Comparison of ENCODE assay signal across 13 cellular contexts in the genomic region with DNA sequence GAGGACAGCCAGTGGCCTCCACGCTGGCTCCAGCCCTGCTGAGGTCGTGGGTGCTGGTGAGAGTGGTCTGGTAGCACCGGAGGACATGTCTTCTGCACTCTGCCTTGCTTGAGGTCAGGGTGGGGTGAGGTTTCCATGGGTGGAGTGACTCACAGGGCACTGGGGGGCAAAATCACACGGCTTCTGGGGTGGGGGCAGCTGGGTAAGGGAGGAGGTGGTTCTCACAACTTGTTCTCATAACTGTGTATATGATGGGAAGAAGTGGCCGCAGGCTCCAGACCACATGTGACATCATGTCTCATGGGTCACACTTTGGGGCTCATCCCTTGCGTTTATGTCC. TPM values are rescaled to one million over a fixed set of nuclear protein-coding genes. Genes with fewer than 3 reads are reported as not detected.
DNase-seq lines count a peak whose midpoint lies in the region; ATAC-seq and TF ChIP-seq lines count a peak whose summit lies in the region.
"Had no signal": no experiment of that assay in that cellular context is flagged by ENCODE, and none has a peak within 500 bp of the region (broad histone marks: within the 10 kb centered on the region; RNA-seq: fewer than 3 reads in every experiment).

No MANE protein-coding gene starts in this region.

- no peak for TF ChIP-seq CTCF in CD4-positive, alpha-beta T cell (IDR thresholded peaks at IDR 0.05)
- no peak for TF ChIP-seq CTCF in spleen (IDR thresholded peaks at IDR 0.05 in 8 of 11, conservative IDR thresholded peaks at IDR 0.05 in 3 of 11)

- intact Hi-C loops in CD4-positive, alpha-beta T cell (cut with DNase I, micrococcal nuclease), result no loop called here
- intact Hi-C loops in spleen (cut with DNase I; ENCODE audit: low total_unique reads), result no loop called here

- no peaks in the 10 kb centered on the region for H3K27me3 Mint-ChIP-seq in CD4-positive, alpha-beta T cell
- H3K27me3 Mint-ChIP-seq in activated CD4-positive, alpha-beta memory T cell treated with anti-CD3 and anti-CD28 coated beads, Interleukin-2, amount 10 ng/mL, durations not matched to agents 7 days and 5 days, result no peaks in the 10 kb centered on the region
- H3K27me3 Mint-ChIP-seq in activated naive CD8-positive, alpha-beta T cell treated with anti-CD3 and anti-CD28 coated beads, Interleukin-2, amount 50 U/mL, for 24 hours, result no peaks in the 10 kb centered on the region

- H3K36me3 Mint-ChIP-seq in CD4-positive, alpha-beta T cell (ENCODE audit: low read depth), result peaks cover 25% of the 10 kb centered on the region
- H3K36me3 Mint-ChIP-seq in activated CD4-positive, alpha-beta memory T cell treated with anti-CD3 and anti-CD28 coated beads, Interleukin-2, amount 10 ng/mL, durations not matched to agents 7 days and 5 days (ENCODE audit: low read depth), result peaks cover 22% of the 10 kb centered on the region
- peaks cover 34% of the 10 kb centered on the region for H3K36me3 Mint-ChIP-seq in activated naive CD8-positive, alpha-beta T cell treated with anti-CD3 and anti-CD28 coated beads, Interleukin-2, amount 50 U/mL, for 24 hours (ENCODE audit: low read depth)

- H3K4me3 ChIP-seq in spleen, result peak overlapping the region in 3 of 8 donors; percentile 44 to 68 (median 45)

- peak in 2 of 10 experiments; percentile 17 to 33 for DNase-seq in CD4-positive, alpha-beta T cell
- peak; percentile 33 for DNase-seq in activated CD4-positive, alpha-beta memory T cell treated with anti-CD3 and anti-CD28 coated beads, Interleukin-2, amount 10 ng/mL, durations not matched to agents 7 days and 5 days
- DNase-seq in activated naive CD8-positive, alpha-beta T cell treated with anti-CD3 and anti-CD28 coated beads, Interleukin-2, amount 50 U/mL, for 24 hours, result peak; percentile 69
- DNase-seq in spleen (peak; percentile 83), GOT3 (lab: John Stamatoyannopoulos, UW) (no peak)
- DNase-seq: AML-193, PC-3 had no signal

- WGBS in spleen, 5 donors, result 67 to 80% (median 79%) methylated on average over 6 of the region's 6 CpGs

- H3K4me3 Mint-ChIP-seq in CD4-positive, alpha-beta T cell, result peak overlapping the region; percentile 99
- H3K4me3 Mint-ChIP-seq in activated CD4-positive, alpha-beta memory T cell treated with anti-CD3 and anti-CD28 coated beads, Interleukin-2, amount 10 ng/mL, durations not matched to agents 7 days and 5 days, result peak overlapping the region; percentile 90
- H3K4me3 Mint-ChIP-seq in activated naive CD8-positive, alpha-beta T cell treated with anti-CD3 and anti-CD28 coated beads, Interleukin-2, amount 50 U/mL, for 24 hours, result peak overlapping the region; percentile 98

- H3K9me3 ChIP-seq in CD4-positive, alpha-beta T cell (ENCODE audit: control insufficient read depth, low read length), result no peaks in the 10 kb centered on the region
- no peaks in the 10 kb centered on the region for H3K9me3 ChIP-seq in spleen

- H3K36me3 ChIP-seq in spleen, result peaks cover 0 to 23% (median 0%) of the 10 kb centered on the region in 6 donors

- CTCF ChIA-PET in CD4-positive, alpha-beta T cell (lab: Charles Lee), result no interaction called here
- CTCF ChIA-PET in activated CD4-positive, alpha-beta memory T cell treated with anti-CD3 and anti-CD28 coated beads, Interleukin-2, amount 10 ng/mL, durations not matched to agents 7 days and 5 days (lab: Charles Lee), result no interaction called here

- peaks cover 44% of the 10 kb centered on the region for H3K4me1 Mint-ChIP-seq in CD4-positive, alpha-beta T cell (ENCODE audit: low read depth)
- peaks cover 35% of the 10 kb centered on the region for H3K4me1 Mint-ChIP-seq in activated CD4-positive, alpha-beta memory T cell treated with anti-CD3 and anti-CD28 coated beads, Interleukin-2, amount 10 ng/mL, durations not matched to agents 7 days and 5 days
- H3K4me1 Mint-ChIP-seq in activated naive CD8-positive, alpha-beta T cell treated with anti-CD3 and anti-CD28 coated beads, Interleukin-2, amount 50 U/mL, for 24 hours, result peaks cover 68% of the 10 kb centered on the region

- H3K27ac ChIP-seq in CD4-positive, alpha-beta T cell (ENCODE audit: low read depth, low read length), result peak overlapping the region; percentile 5
- H3K27ac ChIP-seq in spleen, result peak overlapping the region; percentile 35 to 89 (median 66)

- no peaks in the 10 kb centered on the region for H3K9me3 Mint-ChIP-seq in CD4-positive, alpha-beta T cell
- H3K9me3 Mint-ChIP-seq in activated CD4-positive, alpha-beta memory T cell treated with anti-CD3 and anti-CD28 coated beads, Interleukin-2, amount 10 ng/mL, durations not matched to agents 7 days and 5 days, result no peaks in the 10 kb centered on the region
- H3K9me3 Mint-ChIP-seq in activated naive CD8-positive, alpha-beta T cell treated with anti-CD3 and anti-CD28 coated beads, Interleukin-2, amount 50 U/mL, for 24 hours, result peaks cover 3% of the 10 kb centered on the region

- no peaks in the 10 kb centered on the region for H3K27me3 ChIP-seq in CD4-positive, alpha-beta T cell (ENCODE audit: control insufficient read depth, insufficient read depth, low read length)
- H3K27me3 ChIP-seq in spleen (replicated peaks in 1 of 7), result no peaks in the 10 kb centered on the region

- ATAC-seq in CD4-positive, alpha-beta T cell (ENCODE audit: poor library complexity), result no peak
- ATAC-seq in activated naive CD8-positive, alpha-beta T cell treated with anti-CD3 and anti-CD28 coated beads, Interleukin-2, amount 50 U/mL, for 24 hours, result peak; percentile 61
- no peak for ATAC-seq in HG02678 (IDR thresholded peaks at IDR 0.05; ENCODE audit: unreplicated experiment)
- no peak for ATAC-seq in HG03135 (IDR thresholded peaks at IDR 0.05; ENCODE audit: unreplicated experiment)
- no peak for ATAC-seq in HG02970 (IDR thresholded peaks at IDR 0.05; ENCODE audit: low FRiP score, unreplicated experiment)
- ATAC-seq: PC-3 had no signal

- H3K27ac Mint-ChIP-seq in CD4-positive, alpha-beta T cell, result peak overlapping the region; percentile 90
- H3K27ac Mint-ChIP-seq in activated CD4-positive, alpha-beta memory T cell treated with anti-CD3 and anti-CD28 coated beads, Interleukin-2, amount 10 ng/mL, durations not matched to agents 7 days and 5 days, result peak overlapping the region; percentile 89
- H3K27ac Mint-ChIP-seq in activated naive CD8-positive, alpha-beta T cell treated with anti-CD3 and anti-CD28 coated beads, Interleukin-2, amount 50 U/mL, for 24 hours, result peak overlapping the region; percentile 93

- no peak for TF ChIP-seq POLR2A in spleen (IDR thresholded peaks at IDR 0.05)

- H3K4me1 ChIP-seq in spleen, result peaks cover 0 to 36% (median 0%) of the 10 kb centered on the region in 6 donors

- POLR2A ChIA-PET in CD4-positive, alpha-beta T cell (lab: Charles Lee), result interaction anchor here (1.0 to 1.7 kb wide), 2 partner anchors 25 to 200 kb away, joined by 4 to 7 read pairs; a partner anchor contains a TSS
- POLR2A ChIA-PET in activated CD4-positive, alpha-beta memory T cell treated with anti-CD3 and anti-CD28 coated beads, Interleukin-2, amount 10 ng/mL, durations not matched to agents 7 days and 5 days (lab: Charles Lee), result interaction anchor here (1.9 to 3.0 kb wide), 3 partner anchors 13 to 27 kb away, joined by 8 to 12 read pairs (median 11); no protein-coding TSS in a partner anchor

RNA-seq across cellular contexts. Expression of a gene that starts 0.9 kb away (rescaled TPM):
- 1 to 10 TPM; 7.4 to 9.4 TPM for total RNA-seq in CD4-positive, alpha-beta T cell
- 100 to 1,000 TPM; 136 to 141 TPM for total RNA-seq in activated CD4-positive, alpha-beta memory T cell treated with anti-CD3 and anti-CD28 coated beads, Interleukin-2, amount 10 ng/mL, durations not matched to agents 7 days and 5 days
- total RNA-seq in spleen, result 10 to 100 TPM; 41.5 to 79.6 (median 56.8) TPM
- 10 to 100 TPM in 1 of 3 donors, 1 to 10 TPM in 2; 6.6 to 11.3 (median 7.0) TPM for polyA plus RNA-seq in spleen
- total RNA-seq: epithelial cell of proximal tubule, MCF 10A, PC-3, pulmonary artery endothelial cell had no signal

Comparison
In these comparisons a context has a peak if more than half of its experiments do, and no peak if none do; other contexts are left out.
1. RNA of a gene that starts 0.9 kb away (total RNA-seq): 136 to 141 TPM in activated CD4-positive, alpha-beta memory T cell treated with anti-CD3 and anti-CD28 coated beads, Interleukin-2, amount 10 ng/mL, durations not matched to agents 7 days and 5 days and 41.5 to 79.6 TPM in spleen; 7.4 to 9.4 TPM in CD4-positive, alpha-beta T cell; every median in the first group is over 4 times any median in the second.
2. Peak in every context shown above with its lines, with median percentiles within 50 percentile points of each other: H3K27ac Mint-ChIP-seq and H3K4me3 Mint-ChIP-seq.